Comparison of ENCODE assay signal across 8 cellular contexts in the genomic region with DNA sequence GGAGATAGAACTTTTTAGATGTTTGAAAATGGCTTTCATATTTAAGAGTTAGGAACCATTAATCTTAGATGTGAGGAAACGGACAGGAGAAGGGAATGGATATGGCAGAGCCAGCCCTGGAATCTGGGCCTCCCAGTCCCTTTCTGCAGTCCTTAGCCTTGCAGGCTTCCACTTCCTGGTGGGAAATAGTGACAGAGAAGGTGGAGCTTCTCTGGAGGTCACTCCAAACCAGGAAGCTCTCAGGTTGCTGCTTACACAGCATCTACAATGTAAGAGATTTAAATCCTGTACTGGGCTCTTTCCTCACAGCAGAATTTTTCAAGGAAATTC.
DNase-seq lines count a peak whose midpoint lies in the region; ATAC-seq lines count a peak whose summit lies in the region.

No MANE protein-coding gene starts in this region.

- H3K4me1 ChIP-seq in adipocyte (ENCODE audit: control insufficient read depth, insufficient read depth, low read length) (peaks cover 37% of the 10 kb centered on the region), mucosa of rectum (ENCODE audit: control insufficient read depth in 2 of 2, insufficient read depth in 2 of 2, low read length in 2 of 2) (peaks cover 17 to 20% of the 10 kb centered on the region in 2 donors)

- H3K36me3 ChIP-seq in adipocyte (ENCODE audit: control insufficient read depth, insufficient read depth, low read length, severe bottlenecking) (peaks cover 36% of the 10 kb centered on the region), mucosa of rectum (ENCODE audit: control insufficient read depth in 2 of 2, insufficient read depth in 2 of 2, low read length in 2 of 2) (peaks cover 18 to 20% of the 10 kb centered on the region in 2 donors)

- no peaks in the 10 kb centered on the region for H3K9me3 ChIP-seq in adipocyte (ENCODE audit: control insufficient read depth, low read length)
- no peaks in the 10 kb centered on the region for H3K9me3 ChIP-seq in mucosa of rectum (ENCODE audit: control insufficient read depth in 2 of 2, low read length in 2 of 2)

- H3K9ac ChIP-seq in adipocyte (ENCODE audit: low read length) (peak overlapping the region; percentile 100), mucosa of rectum (ENCODE audit: low read depth in 1 of 2, low read length in 2 of 2) (peak overlapping the region; percentile 14 to 96)

- ATAC-seq in HG02852 (IDR thresholded peaks at IDR 0.05; ENCODE audit: unreplicated experiment), result peak; percentile 14

- H3K27me3 ChIP-seq in adipocyte (replicated peaks; ENCODE audit: control insufficient read depth, insufficient read depth, low read length), result no peaks in the 10 kb centered on the region
- H3K27me3 ChIP-seq in mucosa of rectum (ENCODE audit: control insufficient read depth in 2 of 2, insufficient read depth in 2 of 2, low read length in 2 of 2), result no peaks in the 10 kb centered on the region

- H3K4me3 ChIP-seq in adipocyte (ENCODE audit: low read length) (peak overlapping the region; percentile 98), mucosa of rectum (ENCODE audit: low read length in 2 of 2) (peak overlapping the region; percentile 88 to 93)

- peak overlapping the region; percentile 92 to 94 for H3K27ac ChIP-seq in mucosa of rectum (ENCODE audit: low read depth in 2 of 2, low read length in 2 of 2)

- DNase-seq in DMS153 (lab: John Stamatoyannopoulos, UW), result peak; percentile 91
- DNase-seq in adipocyte (ENCODE audit: low read depth), result no peak
- DNase-seq in EL, result no peak
- no peak for DNase-seq in medulla oblongata (ENCODE audit: extremely low spot score)
- no peak for DNase-seq in NCI-H748 (lab: John Stamatoyannopoulos, UW; ENCODE audit: unreplicated experiment)
- DNase-seq in stimulated activated CD8-positive, alpha-beta memory T cell treated with anti-CD3 and anti-CD28 coated beads, Interleukin-4, amount 100 ng/mL, for 48 hours, result no peak
